Comparison of ENCODE assay signal across 24 cellular contexts in the genomic region with DNA sequence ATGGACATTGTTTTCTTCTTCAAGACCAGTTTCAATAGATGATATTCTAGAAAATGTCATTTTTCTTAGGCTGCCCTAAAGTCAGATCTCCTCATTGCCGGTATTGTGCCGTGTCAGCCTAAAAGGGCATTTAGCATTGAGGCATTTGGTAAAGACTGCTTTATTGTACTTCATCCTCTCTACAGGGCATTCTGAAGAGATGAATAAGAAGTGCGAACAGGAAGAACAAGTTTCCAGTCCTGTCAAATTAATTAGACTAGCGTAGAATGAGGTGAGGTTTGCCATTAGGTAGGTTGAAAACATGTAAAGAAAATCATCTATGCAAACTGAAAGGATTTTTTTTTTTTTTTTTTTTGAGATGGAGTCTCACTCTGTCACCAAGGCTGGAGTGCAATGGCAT.
"Had no signal": no experiment of that assay in that cellular context is flagged by ENCODE, and none has a peak within 500 bp of the region (broad histone marks: within the 10 kb centered on the region; RNA-seq: fewer than 3 reads in every experiment).

No MANE protein-coding gene starts in this region.

- DNase-seq: effector memory CD4-positive, alpha-beta T cell; glutamatergic neuron; immature natural killer cell; kidney; left cardiac atrium; left ventricle myocardium inferior; lower lobe of right lung; mesenchymal stem cell; midbrain; nucleus accumbens; ovary; right cardiac atrium; stimulated activated CD4-positive, alpha-beta T cell treated with anti-CD3 and anti-CD28 coated beads, Interleukin-4, amount 100 ng/mL, for 1 hour; stimulated activated CD8-positive, alpha-beta memory T cell treated with anti-CD3 and anti-CD28 coated beads, Interleukin-4, amount 100 ng/mL, for 48 hours; stimulated activated naive CD8-positive, alpha-beta T cell treated with anti-CD3 and anti-CD28 coated beads, Interleukin-15, Interleukin-2, amounts not matched to agents 100 U/mL and 50 U/mL, for 24 hours; thyroid gland; upper lobe of left lung; uterus had no signal

- H2AFZ ChIP-seq: neural progenitor cell had no signal

- H3K9me3 ChIP-seq: gastroesophageal sphincter, left ventricle myocardium inferior, lower lobe of right lung, ovary, suprapubic skin, thyroid gland, upper lobe of left lung, uterus had no signal

- H3K4me1 Mint-ChIP-seq: immature natural killer cell; neural progenitor cell; stimulated activated effector memory CD8-positive, alpha-beta T cell treated with anti-CD3 and anti-CD28 coated beads, Interleukin-12 subunit alpha, Interleukin-12 subunit beta, amount 100 ng/mL, for 72 hours had no signal

- H3K36me3 ChIP-seq: gastroesophageal sphincter, left ventricle myocardium inferior, lower lobe of right lung, neural progenitor cell, ovary, suprapubic skin, thyroid gland, upper lobe of left lung, uterus had no signal

- H3K4me2 ChIP-seq: neural progenitor cell had no signal

- H3K9me3 Mint-ChIP-seq: natural killer cell treated with Interleukin-12 subunit alpha and Interleukin-12 subunit beta and Interleukin-15 and Interleukin-18, amount 100 ng/mL, for 72 hours; neural progenitor cell; stimulated activated effector memory CD8-positive, alpha-beta T cell treated with anti-CD3 and anti-CD28 coated beads, Interleukin-12 subunit alpha, Interleukin-12 subunit beta, amount 100 ng/mL, for 72 hours had no signal

- ATAC-seq: gastroesophageal sphincter; left cardiac atrium; lower lobe of right lung; natural killer cell treated with Interleukin-12 subunit alpha and Interleukin-12 subunit beta and Interleukin-15 and Interleukin-18, amount 100 ng/mL, for 72 hours; right cardiac atrium; stimulated activated effector memory CD8-positive, alpha-beta T cell treated with anti-CD3 and anti-CD28 coated beads, Interleukin-12 subunit alpha, Interleukin-12 subunit beta, amount 100 ng/mL, for 72 hours; stimulated activated naive CD8-positive, alpha-beta T cell treated with anti-CD3 and anti-CD28 coated beads, Interleukin-15, Interleukin-2, amounts not matched to agents 100 U/mL and 50 U/mL, for 24 hours had no signal

- H3K36me3 Mint-ChIP-seq: immature natural killer cell; natural killer cell treated with Interleukin-12 subunit alpha and Interleukin-12 subunit beta and Interleukin-15 and Interleukin-18, amount 100 ng/mL, for 72 hours; neural progenitor cell; stimulated activated effector memory CD8-positive, alpha-beta T cell treated with anti-CD3 and anti-CD28 coated beads, Interleukin-12 subunit alpha, Interleukin-12 subunit beta, amount 100 ng/mL, for 72 hours had no signal

- H3K27ac Mint-ChIP-seq: immature natural killer cell; natural killer cell treated with Interleukin-12 subunit alpha and Interleukin-12 subunit beta and Interleukin-15 and Interleukin-18, amount 100 ng/mL, for 72 hours; neural progenitor cell; progenitor cell of endocrine pancreas; stimulated activated effector memory CD8-positive, alpha-beta T cell treated with anti-CD3 and anti-CD28 coated beads, Interleukin-12 subunit alpha, Interleukin-12 subunit beta, amount 100 ng/mL, for 72 hours had no signal

- H3K4me1 ChIP-seq: left ventricle myocardium inferior, lower lobe of right lung, neural progenitor cell, thyroid gland, uterus had no signal

- H3K4me3 ChIP-seq: gastroesophageal sphincter, left ventricle myocardium inferior, lower lobe of right lung, neural progenitor cell, ovary, suprapubic skin, thyroid gland, upper lobe of left lung, uterus had no signal

- H3K27me3 Mint-ChIP-seq: progenitor cell of endocrine pancreas had no signal

- H3K27ac ChIP-seq: gastroesophageal sphincter, left ventricle myocardium inferior, lower lobe of right lung, neural progenitor cell, ovary, suprapubic skin, thyroid gland, upper lobe of left lung, uterus had no signal

- H3K4me3 Mint-ChIP-seq: immature natural killer cell; natural killer cell treated with Interleukin-12 subunit alpha and Interleukin-12 subunit beta and Interleukin-15 and Interleukin-18, amount 100 ng/mL, for 72 hours; neural progenitor cell; stimulated activated effector memory CD8-positive, alpha-beta T cell treated with anti-CD3 and anti-CD28 coated beads, Interleukin-12 subunit alpha, Interleukin-12 subunit beta, amount 100 ng/mL, for 72 hours had no signal
